Comparison of ENCODE assay signal across 10 cellular contexts in the genomic region with DNA sequence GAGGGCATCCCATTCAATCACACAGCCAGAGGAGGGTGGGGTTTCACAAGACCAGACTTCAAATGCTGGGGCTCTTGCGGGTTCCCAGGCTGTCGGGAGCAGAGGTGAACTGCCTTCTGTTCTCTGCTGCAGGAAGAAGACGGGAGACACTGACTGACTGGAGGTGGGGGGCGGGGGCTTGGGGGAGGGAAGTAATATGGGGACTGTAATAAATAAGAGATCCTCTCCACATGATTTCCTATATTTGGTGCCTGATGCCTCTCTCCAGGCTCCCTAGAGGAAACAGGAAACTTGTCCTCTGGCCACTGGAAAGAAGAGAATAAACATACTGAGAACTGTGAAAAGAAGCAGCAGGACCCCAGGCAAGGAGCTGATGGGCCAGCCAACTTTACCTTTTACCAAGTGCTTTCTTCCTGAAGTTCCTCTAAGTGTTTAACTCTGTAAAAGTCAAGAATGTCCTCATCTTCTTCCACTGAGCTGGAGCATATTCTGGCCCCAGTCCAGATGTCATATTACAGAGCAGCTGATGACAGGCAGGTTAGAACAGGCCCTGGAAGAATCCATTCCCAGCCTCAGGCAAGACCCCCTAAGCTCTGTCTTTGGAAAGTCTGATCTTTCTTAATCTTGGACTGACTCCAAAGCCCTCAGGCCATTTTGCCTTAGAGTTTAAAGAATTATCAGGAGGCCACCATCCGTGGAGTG. TPM values are rescaled to one million over a fixed set of nuclear protein-coding genes. Genes with fewer than 3 reads are reported as not detected.
DNase-seq lines count a peak whose midpoint lies in the region; ATAC-seq, FAIRE-seq and TF ChIP-seq lines count a peak whose summit lies in the region.
"Had no signal": no experiment of that assay in that cellular context is flagged by ENCODE, and none has a peak within 500 bp of the region (broad histone marks: within the 10 kb centered on the region; RNA-seq: fewer than 3 reads in every experiment).

No MANE protein-coding gene starts in this region.

- peaks cover 35% of the 10 kb centered on the region for H3K36me3 Mint-ChIP-seq in endothelial cell (ENCODE audit: low read depth, unreplicated experiment)

- no peaks in the 10 kb centered on the region for H3K9me3 Mint-ChIP-seq in endothelial cell (ENCODE audit: unreplicated experiment)

- DNase-seq in EH (ENCODE audit: low read depth) (peak; percentile 3), NCI-H2029 treated with DMSO at 0.1 percent for 48 hours (lab: John Stamatoyannopoulos, UW) (peak; percentile 15), endothelial cell (ENCODE audit: low spot score) (no peak), trophoblast cell (peak; percentile 25 to 53), body of pancreas (no peak), COLO829 (ENCODE audit: low spot score) (no peak), GM19239 (ENCODE audit: insufficient read length, low spot score) (no peak), left colon (no peak)
- DNase-seq: activated effector memory CD4-positive, alpha-beta T cell treated with Interleukin-2 at 50 U/mL for 16 hours had no signal

- no peak overlapping the region for H4K91ac ChIP-seq in trophoblast cell (ENCODE audit: low read depth, low read length)

- H3K27ac Mint-ChIP-seq in endothelial cell (ENCODE audit: unreplicated experiment) = peak overlapping the region; percentile 95

- H3K27me3 Mint-ChIP-seq in endothelial cell (ENCODE audit: unreplicated experiment) = peaks cover 3% of the 10 kb centered on the region

- no peak overlapping the region for H2AK5ac ChIP-seq in trophoblast cell (ENCODE audit: low read length)

- no peak overlapping the region for H3K4me3 ChIP-seq in trophoblast cell (ENCODE audit: low read depth, low read length)
- no peak overlapping the region for H3K4me3 ChIP-seq in body of pancreas

- no peak overlapping the region for H4K12ac ChIP-seq in trophoblast cell (ENCODE audit: low read depth, low read length)

- no peak overlapping the region for H2BK5ac ChIP-seq in trophoblast cell (ENCODE audit: low read depth, low read length, poor library complexity)

- H3K4me3 Mint-ChIP-seq in endothelial cell (ENCODE audit: unreplicated experiment) = peak overlapping the region; percentile 96

- H3K4me1 Mint-ChIP-seq in endothelial cell (ENCODE audit: unreplicated experiment) = peaks cover 74% of the 10 kb centered on the region

- H3K9me3 ChIP-seq in trophoblast cell (ENCODE audit: insufficient read depth, low read depth, low read length) (no peaks in the 10 kb centered on the region), body of pancreas (no peaks in the 10 kb centered on the region)

- H3K14ac ChIP-seq in trophoblast cell (ENCODE audit: low read length) = no peak overlapping the region

- H3K4me2 ChIP-seq in trophoblast cell (ENCODE audit: low read length) = no peak overlapping the region

- intact Hi-C loops in body of pancreas (cut with DNase I) (no loop called here), left colon (cut with DNase I, micrococcal nuclease) (no loop called here)

- FAIRE-seq in GM19239 (lab: Jason Lieb, UNC) = no peak

- H2AFZ ChIP-seq in trophoblast cell (ENCODE audit: insufficient read depth, low read length, poor library complexity) = no peak overlapping the region

- no peak overlapping the region for H2BK120ac ChIP-seq in trophoblast cell (ENCODE audit: insufficient read depth, low read length, poor library complexity)

- no peak overlapping the region for H4K8ac ChIP-seq in trophoblast cell (ENCODE audit: low read depth, low read length)

- WGBS in trophoblast cell (ENCODE audit: extremely low coverage, insufficient coverage, insufficient read length) = no CpG with 5 or more reads among the region's 5 CpGs
- WGBS in body of pancreas, 2 donors = 61 to 82% methylated on average over 5 of the region's 5 CpGs

- TF ChIP-seq CTCF in endothelial cell (IDR thresholded peaks at IDR 0.05; ENCODE audit: unreplicated experiment) = no peak
- no peak for TF ChIP-seq CTCF in body of pancreas (IDR thresholded peaks at IDR 0.05)

- no peaks in the 10 kb centered on the region for H3K79me2 ChIP-seq in trophoblast cell (ENCODE audit: control insufficient read depth, insufficient read depth, low read length, poor library complexity)

- H3K36me3 ChIP-seq in trophoblast cell (ENCODE audit: control insufficient read depth in 1 of 2, insufficient read depth in 2 of 2, low read length in 2 of 2) (no peaks in the 10 kb centered on the region), body of pancreas (replicated peaks in 1 of 2; ENCODE audit: insufficient read depth in 1 of 2, low read depth in 2 of 2) (no peaks in the 10 kb centered on the region)

- H3K18ac ChIP-seq in trophoblast cell (ENCODE audit: low read length) = no peak overlapping the region

- H2BK12ac ChIP-seq in trophoblast cell (ENCODE audit: low read length) = no peak overlapping the region

- H3K23ac ChIP-seq in trophoblast cell (ENCODE audit: low read length) = no peak overlapping the region

- H3K27me3 ChIP-seq in trophoblast cell (ENCODE audit: insufficient read depth, low read length) (no peaks in the 10 kb centered on the region), body of pancreas (no peaks in the 10 kb centered on the region)

- H3K9ac ChIP-seq in trophoblast cell (ENCODE audit: low read length) = no peak overlapping the region

- TF ChIP-seq POLR2A in body of pancreas (IDR thresholded peaks at IDR 0.05) = no peak

- H3K4ac ChIP-seq in trophoblast cell (ENCODE audit: low read depth, low read length) = no peak overlapping the region

- ATAC-seq in body of pancreas (no peak), left colon (no peak)

- H3K4me1 ChIP-seq in trophoblast cell (ENCODE audit: control insufficient read depth in 1 of 2, insufficient read depth in 2 of 2, low read length in 2 of 2) (peaks cover 8 to 9% of the 10 kb centered on the region in 2 experiments), body of pancreas (no peaks in the 10 kb centered on the region)

- H3K27ac ChIP-seq in trophoblast cell (ENCODE audit: low read depth, low read length) = no peak overlapping the region
- H3K27ac ChIP-seq in body of pancreas = no peak overlapping the region

- H3K79me1 ChIP-seq in trophoblast cell (ENCODE audit: low read length) = no peaks in the 10 kb centered on the region

RNA-seq across cellular contexts. Expression of a gene that starts 33.2 kb away (rescaled TPM):
- total RNA-seq in endothelial cell (ENCODE audit: unreplicated experiment) (250 TPM), body of pancreas (1 to 10 TPM; 4.9 to 6.5 TPM), left colon (1 to 10 TPM; 3.2 to 3.8 TPM)
- polyA plus RNA-seq in trophoblast cell (2013) = 0.25 and 0.30 TPM in 2 replicates
- total RNA-seq: T-helper 1 cell treated with Interleukin-12 subunit alpha and Interleukin-12 subunit beta and Interleukin-4 antibody, amounts not matched to agents 30 ng/mL and 1 ng/mL, for 36 hours had no signal

Comparison
In these comparisons a context has a peak if more than half of its experiments do, and no peak if none do; other contexts are left out.
1. DNase-seq: peak in EH (single experiment), NCI-H2029 treated with DMSO at 0.1 percent for 48 hours (single experiment) and trophoblast cell (2 of 2); none in endothelial cell (single experiment), body of pancreas (0 of 4), COLO829 (single experiment), GM19239 (single experiment) and left colon (0 of 2).
2. RNA of a gene that starts 33.2 kb away (total RNA-seq): 250 TPM in endothelial cell (single experiment); 4.9 to 6.5 TPM in body of pancreas and 3.2 to 3.8 TPM in left colon; every median in the first group is over 10 times any median in the second.